ENCODE assay signal across 18 cellular contexts in genomic region chr6:10541591-10541990, GRCh38. TPM values are rescaled to one million over a fixed set of nuclear protein-coding genes. Genes with fewer than 3 reads are reported as not detected.
DNase-seq lines count a peak whose midpoint lies in the region; ATAC-seq and TF ChIP-seq lines count a peak whose summit lies in the region.
"Had no signal": no experiment of that assay in that cellular context is flagged by ENCODE, and none has a peak within 500 bp of the region (broad histone marks: within the 10 kb centered on the region; RNA-seq: fewer than 3 reads in every experiment).

No MANE protein-coding gene starts in this region.

- peaks cover 5% of the 10 kb centered on the region for H3K9me3 Mint-ChIP-seq in mesothelial cell of epicardium
- H3K9me3 Mint-ChIP-seq: IgD-negative memory B cell had no signal

- H3K27me3 Mint-ChIP-seq in mesothelial cell of epicardium (ENCODE audit: low read depth) = no peaks in the 10 kb centered on the region
- H3K27me3 Mint-ChIP-seq: CD4-positive, alpha-beta memory T cell; IgD-negative memory B cell had no signal

- no peak for TF ChIP-seq EP300 in transverse colon (IDR thresholded peaks at IDR 0.05; ENCODE audit: low read depth)

- H3K4me3 Mint-ChIP-seq in mesothelial cell of epicardium = no peak overlapping the region
- H3K4me3 Mint-ChIP-seq: CD4-positive, alpha-beta memory T cell had no signal

- H3K36me3 Mint-ChIP-seq in mesothelial cell of epicardium = peaks cover 19% of the 10 kb centered on the region

- H3K4me3 ChIP-seq in ascending aorta (no peak overlapping the region), transverse colon (no peak overlapping the region)

- no peak for TF ChIP-seq POLR2A in transverse colon (IDR thresholded peaks at IDR 0.05)

- H3K36me3 ChIP-seq in ascending aorta (no peaks in the 10 kb centered on the region), transverse colon (no peaks in the 10 kb centered on the region)
- H3K36me3 ChIP-seq: BE2C had no signal

- no peak for TF ChIP-seq CTCF in ascending aorta (IDR thresholded peaks at IDR 0.05)
- no peak for TF ChIP-seq CTCF in mesothelial cell of epicardium (IDR thresholded peaks at IDR 0.05; ENCODE audit: unreplicated experiment)
- no peak for TF ChIP-seq CTCF in transverse colon (IDR thresholded peaks at IDR 0.05)

- peak; percentile 13 for ATAC-seq in Right ventricle myocardium superior (ENCODE audit: poor library complexity)
- no peak for ATAC-seq in Right ventricle myocardium inferior
- ATAC-seq: HCT116 had no signal

- intact Hi-C loops in Right ventricle myocardium superior (cut with DNase I) = no loop called here
- intact Hi-C loops in Right ventricle myocardium inferior (cut with DNase I) = no loop called here
- intact Hi-C loops in ascending aorta (cut with DNase I) = no loop called here
- intact Hi-C loops in transverse colon (cut with DNase I; ENCODE audit: low total_unique reads) = no loop called here

- peak overlapping the region; percentile 71 for H3K27ac Mint-ChIP-seq in mesothelial cell of epicardium
- H3K27ac Mint-ChIP-seq: CD4-positive, alpha-beta memory T cell had no signal

- peak overlapping the region; percentile 60 to 95 for H3K27ac ChIP-seq in ascending aorta
- peak overlapping the region; percentile 60 to 69 (median 66) for H3K27ac ChIP-seq in transverse colon
- H3K27ac ChIP-seq: 22Rv1 had no signal

- in situ Hi-C loops in transverse colon (cut with MboI; ENCODE audit: low pct_ligation_motif_present in 1 of 4, low pct_unique_long_range_greater_than_20kb in 1 of 4, low sequenced_read_pairs in 3 of 4) = no loop called here

- 25 to 54% methylated on average over 1 of the region's 1 CpG for WGBS in transverse colon (ENCODE audit: low coverage in 1 of 2), 2 donors

- peaks cover 18% of the 10 kb centered on the region for H3K4me1 Mint-ChIP-seq in mesothelial cell of epicardium

- no peaks in the 10 kb centered on the region for H3K27me3 ChIP-seq in ascending aorta
- no peaks in the 10 kb centered on the region for H3K27me3 ChIP-seq in transverse colon
- H3K27me3 ChIP-seq: BE2C had no signal

- H3K4me1 ChIP-seq in ascending aorta = peaks cover 3 to 33% of the 10 kb centered on the region in 2 donors
- H3K4me1 ChIP-seq in transverse colon = peaks cover 4 to 34% (median 17%) of the 10 kb centered on the region in 4 donors
- H3K4me1 ChIP-seq: BE2C had no signal

- H3K9me3 ChIP-seq in ascending aorta = no peaks in the 10 kb centered on the region
- no peaks in the 10 kb centered on the region for H3K9me3 ChIP-seq in transverse colon
- H3K9me3 ChIP-seq: BE2C had no signal

- DNase-seq in Right ventricle myocardium superior (no peak), Right ventricle myocardium inferior (ENCODE audit: missing footprints) (no peak), ascending aorta (ENCODE audit: low spot score in 2 of 2) (no peak), mesothelial cell of epicardium (ENCODE audit: low spot score in 2 of 2, unreplicated experiment in 2 of 2) (no peak), transverse colon (no peak), NCI-H146 treated with DMSO at 0.1 percent for 48 hours (lab: John Stamatoyannopoulos, UW; ENCODE audit: unreplicated experiment) (no peak)
- DNase-seq in NK-92 treated with Interleukin-12 subunit alpha and Interleukin-12 subunit beta, amount 100 ng/mL, for 24 hours (lab: John Stamatoyannopoulos, UW) = no peak
- no peak for DNase-seq in activated CD4-positive, CD25-positive, alpha-beta regulatory T cell treated with anti-CD3 and anti-CD28 coated beads, Interleukin-2, amount 50 U/mL, for 72 hours
- DNase-seq: BE2C; CD4-positive, alpha-beta memory T cell; DMS79; NCI-H2029 treated with DMSO at 0.1 percent for 48 hours; NCI-H2171 treated with DMSO at 0.1 percent for 48 hours; NCI-H446 treated with DMSO at 0.1 percent for 48 hours; NCI-H748 treated with DMSO at 0.1 percent for 48 hours had no signal

RNA-seq across cellular contexts. Expression of gene GCNT2, which starts 20.4 kb away (rescaled TPM):
- total RNA-seq in Right ventricle myocardium superior (37.1 TPM), Right ventricle myocardium inferior (51.9 TPM), ascending aorta (16.7 TPM), mesothelial cell of epicardium (29.3 to 35.0 TPM (median 32.2 TPM) in 3 replicates), transverse colon (10 to 100 TPM; 18.7 to 53.4 (median 31.3) TPM)
